In genomic region chr5:173670791-173671120, GRCh38 we compare ENCODE assay signal across 12 cellular contexts. TPM values are rescaled to one million over a fixed set of nuclear protein-coding genes. Genes with fewer than 3 reads are reported as not detected.
DNase-seq lines count a peak whose midpoint lies in the region; ATAC-seq, FAIRE-seq and TF ChIP-seq lines count a peak whose summit lies in the region.
"Had no signal": no experiment of that assay in that cellular context is flagged by ENCODE, and none has a peak within 500 bp of the region (broad histone marks: within the 10 kb centered on the region; RNA-seq: fewer than 3 reads in every experiment).

No MANE protein-coding gene starts in this region.

- H3K9ac ChIP-seq in HepG2 (ENCODE audit: insufficient read depth, low read depth, low read length) (no peak overlapping the region), smooth muscle cell (ENCODE audit: low read depth) (no peak overlapping the region)

- no peaks in the 10 kb centered on the region for H3K27me3 ChIP-seq in HL-60 (ENCODE audit: insufficient read depth, poor library complexity, severe bottlenecking)
- no peaks in the 10 kb centered on the region for H3K27me3 ChIP-seq in HepG2 (ENCODE audit: control insufficient read depth in 1 of 2, insufficient read depth in 2 of 2, low read length in 2 of 2)
- no peaks in the 10 kb centered on the region for H3K27me3 ChIP-seq in smooth muscle cell (ENCODE audit: low read depth)

- POLR2A ChIA-PET in HepG2 (lab: Yijun Ruan, JAX) = interaction anchor here (0.8 to 1.7 kb wide), 7 partner anchors 14 to 156 kb away, joined by 3 to 6 read pairs (median 4); no protein-coding TSS in a partner anchor
- POLR2A ChIA-PET in RWPE1 (lab: Yijun Ruan, JAX; ENCODE audit: low non-redundant PET) = no interaction called here

- no peaks in the 10 kb centered on the region for H3F3A ChIP-seq in smooth muscle cell (ENCODE audit: low read depth)

- no peak overlapping the region for H3K4me3 ChIP-seq in HL-60 (replicated peaks; ENCODE audit: insufficient read depth, low read length)
- no peak overlapping the region for H3K4me3 ChIP-seq in HepG2 (replicated peaks in 1 of 3; ENCODE audit: insufficient read depth in 1 of 3, low read depth in 2 of 3, low read length in 3 of 3)
- no peak overlapping the region for H3K4me3 ChIP-seq in smooth muscle cell

- no peak for DNase-seq in HL-60 (ENCODE audit: low read depth in 1 of 2, low spot score in 1 of 2)
- DNase-seq in caudate nucleus (lab: John Stamatoyannopoulos, UW) = peak in 39 of 61 donors; percentile 44 to 89 (median 79)
- no peak for DNase-seq in HepG2 (ENCODE audit: low spot score)
- no peak for DNase-seq in smooth muscle cell (lab: John Stamatoyannopoulos, UW; ENCODE audit: unreplicated experiment)
- DNase-seq in RWPE1 (ENCODE audit: low spot score) = no peak
- no peak for DNase-seq in activated CD4-positive, alpha-beta T cell treated with anti-CD3 and anti-CD28 coated beads for 1 hour
- no peak for DNase-seq in T-helper 1 cell
- DNase-seq: NCI-H2227 treated with DMSO at 0.1 percent for 48 hours had no signal

- ATAC-seq in HepG2 (peak; percentile 14; the same call in 1 of the 3 replicates), HG03159 (IDR thresholded peaks at IDR 0.05; ENCODE audit: unreplicated experiment) (no peak)

- no peak for TF ChIP-seq CTCF in HL-60 (IDR thresholded peaks at IDR 0.05; ENCODE audit: insufficient read depth, low read length)
- no peak for TF ChIP-seq CTCF in HepG2 (CRISPR knock-in tag; IDR thresholded peaks at IDR 0.05)
- TF ChIP-seq CTCF in smooth muscle cell (IDR thresholded peaks at IDR 0.05; ENCODE audit: borderline replicate concordance, insufficient read depth, poor library complexity, severe bottlenecking) = no peak
- TF ChIP-seq CTCF in RWPE1 (conservative IDR thresholded peaks at IDR 0.05; ENCODE audit: low read depth) = no peak

- CTCF ChIA-PET in HepG2 (lab: Yijun Ruan, JAX; ENCODE audit: low intra/inter-chr PET ratio, low total read pairs) (no interaction called here), RWPE1 (lab: Yijun Ruan, JAX) (interaction anchor here (0.6 to 0.7 kb wide), 2 partner anchors 349 to 408 kb away, joined by 3 read pairs; no protein-coding TSS in a partner anchor)

- 68% methylated on average over 11 of the region's 12 CpGs for WGBS in HepG2 (ENCODE audit: low lambda C conversion rate)
- WGBS in smooth muscle cell (ENCODE audit: low lambda C conversion rate) = 55% methylated on average over 12 of the region's 12 CpGs

- H4K20me1 ChIP-seq in HepG2 (ENCODE audit: insufficient read depth, low read length) (no peaks in the 10 kb centered on the region), smooth muscle cell (ENCODE audit: low read depth) (no peaks in the 10 kb centered on the region)

- in situ Hi-C loops in HepG2 (cut with HindIII; ENCODE audit: extremely low pct_ligation_motif_present, low pct_unique_long_range_greater_than_20kb) = no loop called here

- H3K79me2 ChIP-seq in HepG2 (ENCODE audit: insufficient read depth, low read length) (no peaks in the 10 kb centered on the region), smooth muscle cell (ENCODE audit: low read depth) (no peaks in the 10 kb centered on the region)

- peaks cover 14% of the 10 kb centered on the region; the same call in 1 of the 2 replicates for H3K9me3 ChIP-seq in HepG2 (ENCODE audit: low read length)
- H3K9me3 ChIP-seq in smooth muscle cell (replicated peaks; ENCODE audit: low read depth) = no peaks in the 10 kb centered on the region

- peaks cover 43% of the 10 kb centered on the region for H3K4me1 ChIP-seq in HepG2 (ENCODE audit: insufficient read depth, low read length)
- H3K4me1 ChIP-seq in smooth muscle cell (ENCODE audit: low read depth) = peaks cover 6% of the 10 kb centered on the region

- no peak for FAIRE-seq in HepG2 (lab: Jason Lieb, UNC)
- FAIRE-seq: endometrium, GM18507, RCC 7860 had no signal

- TF ChIP-seq RAD21 in HepG2 (CRISPR knock-in tag; IDR thresholded peaks at IDR 0.05) = no peak

- H2AFZ ChIP-seq in HepG2 (ENCODE audit: low read length) (peak overlapping the region; percentile 55), smooth muscle cell (ENCODE audit: low read depth) (peak overlapping the region; percentile 51)

- no TSS peak for BruUV-seq in HepG2 (replicated peaks; lab: Mats Ljungman, UMichigan)

- no peaks in the 10 kb centered on the region for H3K36me3 ChIP-seq in HepG2 (replicated peaks in 1 of 2; ENCODE audit: control insufficient read depth in 1 of 2, insufficient read depth in 2 of 2, low read length in 2 of 2)
- H3K36me3 ChIP-seq in smooth muscle cell (ENCODE audit: low read depth) = no peaks in the 10 kb centered on the region

- no peak for TF ChIP-seq EP300 in HepG2 (IDR thresholded peaks at IDR 0.05; ENCODE audit: low read depth in 2 of 2, low read length in 2 of 2)
- no peak for TF ChIP-seq EP300 in HepG2 (CRISPR knock-in tag; IDR thresholded peaks at IDR 0.05; ENCODE audit: borderline replicate concordance)

- intact Hi-C loops in HepG2 (cut with micrococcal nuclease; ENCODE audit: unreplicated experiment) = loop anchor here (5.0 kb wide), 1 partner anchor 48 kb away; no protein-coding TSS in a partner anchor

- H3K27ac ChIP-seq in HL-60 (replicated peaks) (peak overlapping the region; percentile 50), caudate nucleus (ENCODE audit: low read depth, low read length) (peak overlapping the region; percentile 93), HepG2 (ENCODE audit: extremely low read length, insufficient read depth, low read length) (no peak overlapping the region), smooth muscle cell (ENCODE audit: low read depth) (no peak overlapping the region), RWPE1 (no peak overlapping the region)

- TF ChIP-seq POLR2A in HepG2 (IDR thresholded peaks at IDR 0.05; ENCODE audit: insufficient read depth in 1 of 2, low read depth in 2 of 2, low read length in 2 of 2) = no peak

- peak overlapping the region; percentile 61 for H3K4me2 ChIP-seq in HepG2 (ENCODE audit: low read depth, low read length)
- peak overlapping the region; percentile 64 for H3K4me2 ChIP-seq in smooth muscle cell

TF ChIP-seq in HepG2, 621 proteins besides CTCF, POLR2A, EP300 and RAD21 (continues in another document):
- no peak for TF ChIP-seq ELK4 (CRISPR knock-in tag; IDR thresholded peaks at IDR 0.05; ENCODE audit: borderline replicate concordance)
- TF ChIP-seq ZNF570 (CRISPR knock-in tag; IDR thresholded peaks at IDR 0.05; ENCODE audit: borderline replicate concordance) = no peak
- TF ChIP-seq POGK (CRISPR knock-in tag; conservative IDR thresholded peaks at IDR 0.05) = no peak

RNA-seq across cellular contexts. Expression of gene BOD1, which starts 54.3 kb away (rescaled TPM):
- total RNA-seq in HepG2 (2016; rRNA removed; fragmentation: Illumina TruSeq; extraction: Trizol) (103 and 107 TPM in 2 replicates), smooth muscle cell (53.3 and 58.3 TPM in 2 replicates)
- total RNA-seq in HepG2 (2016; cell fraction: cytosol; rRNA removed; fragmentation: Illumina TruSeq; extraction: Trizol; ENCODE audit: low read depth) = 294 and 338 TPM in 2 replicates
- 97.4 and 104 TPM in 2 replicates for total RNA-seq in HepG2 (2016; cell fraction: insoluble cytoplasmic fraction; rRNA removed; fragmentation: Illumina TruSeq; extraction: Trizol)
- 322 and 357 TPM in 2 replicates for total RNA-seq in HepG2 (2016; cell fraction: membrane; rRNA removed; fragmentation: Illumina TruSeq; extraction: Trizol)
- total RNA-seq in HepG2 (2016; cell fraction: nucleus; rRNA removed; fragmentation: Illumina TruSeq; extraction: Trizol) = 52.9 and 56.3 TPM in 2 replicates
- polyA plus RNA-seq in HepG2 (2011; rRNA removed) (68.6 and 81.5 TPM in 2 replicates), smooth muscle cell (51.3 and 56.5 TPM in 2 replicates)
- polyA plus RNA-seq in HepG2 (2011; cell fraction: cytosol; rRNA removed) = 64.4 and 81.3 TPM in 2 replicates
- 46.1 and 59.4 TPM in 2 replicates for polyA plus RNA-seq in HepG2 (2011; cell fraction: nucleus; rRNA removed)
- 97.1 and 100 TPM in 2 replicates for polyA plus RNA-seq in HepG2 (2012)
- polyA plus RNA-seq in HepG2 (2016; cell fraction: cytosol; fragmentation: Illumina TruSeq; extraction: Trizol; ENCODE audit: low read depth) = 345 and 348 TPM in 2 replicates
- 95.3 and 104 TPM in 2 replicates for polyA plus RNA-seq in HepG2 (2016; cell fraction: insoluble cytoplasmic fraction; fragmentation: Illumina TruSeq; extraction: Trizol; ENCODE audit: low read depth)
- 290 and 313 TPM in 2 replicates for polyA plus RNA-seq in HepG2 (2016; cell fraction: membrane; fragmentation: Illumina TruSeq; extraction: Trizol; ENCODE audit: low read depth)
- polyA plus RNA-seq in HepG2 (2016; cell fraction: nucleus; fragmentation: Illumina TruSeq; extraction: Trizol; ENCODE audit: insufficient read depth, low read depth) = 82.4 and 85.5 TPM in 2 replicates
- polyA minus RNA-seq in HepG2 (2011; rRNA and poly(A)+ RNA removed; ENCODE audit: low replicate concordance) = 36.5 and 45.8 TPM in 2 replicates
- 34.5 and 35.2 TPM in 2 replicates for polyA minus RNA-seq in HepG2 (2011; cell fraction: cytosol; rRNA and poly(A)+ RNA removed)
- polyA minus RNA-seq in HepG2 (2011; cell fraction: nucleus; rRNA and poly(A)+ RNA removed) = 47.1 and 52.1 TPM in 2 replicates

Comparison
In these comparisons a context has a peak if more than half of its experiments do, and no peak if none do; other contexts are left out.
1. DNase-seq: peak in caudate nucleus (39 of 61); none in HL-60 (0 of 2), HepG2 (single experiment), smooth muscle cell (single experiment), RWPE1 (single experiment), activated CD4-positive, alpha-beta T cell treated with anti-CD3 and anti-CD28 coated beads for 1 hour (single experiment) and T-helper 1 cell (0 of 5).
2. H3K27ac ChIP-seq: peak in HL-60 (single experiment) and caudate nucleus (single experiment); none in HepG2 (single experiment), smooth muscle cell (single experiment) and RWPE1 (single experiment).